In the genomic region with DNA sequence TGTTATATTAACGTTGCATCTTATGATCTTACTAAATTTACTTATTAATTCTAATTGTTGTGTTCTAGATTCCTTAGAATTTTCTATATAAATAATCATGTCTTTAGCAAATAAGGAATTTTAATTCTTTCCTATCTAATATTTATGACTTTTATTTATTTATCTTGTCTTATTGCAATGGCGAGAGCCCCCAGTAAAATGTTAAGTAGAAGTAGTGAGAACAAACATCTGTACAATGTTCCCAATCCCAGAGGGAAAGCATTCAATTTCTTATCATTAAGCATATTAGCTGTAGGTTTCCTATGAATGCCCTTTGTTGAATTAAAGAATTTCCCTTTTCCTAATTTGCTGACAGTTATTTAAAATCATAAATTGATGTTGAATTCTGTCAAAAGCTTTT, we compare ENCODE assay signal across 9 cellular contexts.
"Had no signal": no experiment of that assay in that cellular context is flagged by ENCODE, and none has a peak within 500 bp of the region (broad histone marks: within the 10 kb centered on the region; RNA-seq: fewer than 3 reads in every experiment).

No MANE protein-coding gene starts in this region.

- H3K27ac ChIP-seq: HL-60 had no signal

- DNase-seq: GOT3, H9, HCEC 1CT, HFFc6, KG1 had no signal

- H3K4me3 Mint-ChIP-seq: H9, HFFc6, IgD-negative memory B cell had no signal

- H3K27ac Mint-ChIP-seq: H9, HFFc6, IgD-negative memory B cell had no signal

- FAIRE-seq: H54, HepG2 had no signal

- ATAC-seq: HepG2 had no signal
